ENCODE assay signal across 7 cellular contexts in genomic region chr2:162629499-162629898, GRCh38.
"Had no signal": no experiment of that assay in that cellular context is flagged by ENCODE, and none has a peak within 500 bp of the region (broad histone marks: within the 10 kb centered on the region; RNA-seq: fewer than 3 reads in every experiment).

No MANE protein-coding gene starts in this region.

- FAIRE-seq: HTR-8/SVneo, K562 had no signal

- H3K4me3 ChIP-seq: K562 had no signal

- H3K9ac ChIP-seq: KMS-11 had no signal

- ATAC-seq: K562 had no signal

- DNase-seq: IMR-90, KBM-7, KG1 had no signal

- H3K27ac ChIP-seq: HL-60, KMS-11 had no signal

- H3K4me2 ChIP-seq: KMS-11 had no signal
